ENCODE assay signal across 26 cellular contexts in genomic region chr3:45557886-45558285, GRCh38.
"Had no signal": no experiment of that assay in that cellular context is flagged by ENCODE, and none has a peak within 500 bp of the region (broad histone marks: within the 10 kb centered on the region; RNA-seq: fewer than 3 reads in every experiment).

No MANE protein-coding gene starts in this region.

- H3K9me3 ChIP-seq: lower lobe of right lung, neutrophil, pancreas, right lobe of liver, suprapubic skin, transverse colon had no signal

- ATAC-seq: esophagus mucosa; gastroesophageal sphincter; left ventricle myocardium superior; lower lobe of right lung; natural killer cell; pancreas; right lobe of liver; stimulated activated naive CD8-positive, alpha-beta T cell treated with anti-CD3 and anti-CD28 coated beads, Interleukin-15, amount 100 ng/mL, for 72 hours had no signal

- H3K27ac ChIP-seq: epithelial cell of prostate, lower lobe of right lung, neutrophil, pancreas, right lobe of liver, suprapubic skin, transverse colon had no signal

- DNase-seq: caudate nucleus; cerebellar nuclear complex; cortex of kidney; dorsolateral prefrontal cortex; effector CD8-positive, alpha-beta T cell; endodermal cell; foreskin fibroblast; glutamatergic neuron; hypothalamus; left ventricle myocardium superior; lower lobe of right lung; natural killer cell; pancreas; small intestine; stimulated activated CD4-positive, alpha-beta T cell treated with anti-CD3 and anti-CD28 coated beads, Interleukin-15, amount 100 ng/mL, for 24 hours; stimulated activated CD4-positive, alpha-beta T cell treated with anti-CD3 and anti-CD28 coated beads, Interleukin-2, amount 100 ng/mL, for 48 hours; stimulated activated naive CD4-positive, alpha-beta T cell; stimulated activated naive CD8-positive, alpha-beta T cell treated with anti-CD3 and anti-CD28 coated beads, Interleukin-15, amount 100 ng/mL, for 72 hours; transverse colon had no signal

- H3K4me3 ChIP-seq: dorsolateral prefrontal cortex, gastroesophageal sphincter, lower lobe of right lung, pancreas, right lobe of liver, suprapubic skin, transverse colon had no signal

- FAIRE-seq: keratinocyte, pancreas, small intestine had no signal

- H3K36me3 ChIP-seq: gastroesophageal sphincter, lower lobe of right lung, neutrophil, pancreas, right lobe of liver, suprapubic skin, transverse colon had no signal

- H3K27me3 ChIP-seq: dorsolateral prefrontal cortex, gastroesophageal sphincter, pancreas, right lobe of liver, suprapubic skin, transverse colon had no signal
